In genomic region chr9:136723362-136723976, GRCh38 we compare ENCODE assay signal across 14 cellular contexts. TPM values are rescaled to one million over a fixed set of nuclear protein-coding genes. Genes with fewer than 3 reads are reported as not detected.
A peak's percentile ranks its signal among the peaks of the same experiment; 100 is the strongest.
DNase-seq lines count a peak whose midpoint lies in the region; ATAC-seq and TF ChIP-seq lines count a peak whose summit lies in the region.
"Had no signal": no experiment of that assay in that cellular context is flagged by ENCODE, and none has a peak within 500 bp of the region (broad histone marks: within the 10 kb centered on the region; RNA-seq: fewer than 3 reads in every experiment).

No MANE protein-coding gene starts in this region.

- H3K9me3 Mint-ChIP-seq in stimulated activated naive CD8-positive, alpha-beta T cell treated with anti-CD3 and anti-CD28 coated beads, Interleukin-15, Interleukin-2, amounts not matched to agents 100 ng/mL and 50 ng/mL, for 24 hours, result no peaks in the 10 kb centered on the region
- no peaks in the 10 kb centered on the region for H3K9me3 Mint-ChIP-seq in WTC11
- H3K9me3 Mint-ChIP-seq in stimulated activated memory B cell treated with anti-CD40 and anti-IgM and Interleukin-4, amounts not matched to agents 10 μg/mL and 1 μg/mL and 100 μg/mL, for 72 hours, result no peaks in the 10 kb centered on the region
- H3K9me3 Mint-ChIP-seq: activated T-helper 2 cell treated with anti-CD3 and anti-CD28 coated beads, Interferon-gamma antibody, Interleukin-2, Interleukin-4, amounts not matched to agents 10 μg/mL and 5 μg/mL and 100 μg/mL, durations not matched to agents 14 hours and 24 hours and 36 hours; T-cell had no signal

- H3K4me3 Mint-ChIP-seq in stimulated activated naive CD8-positive, alpha-beta T cell treated with anti-CD3 and anti-CD28 coated beads, Interleukin-15, Interleukin-2, amounts not matched to agents 100 ng/mL and 50 ng/mL, for 24 hours, result peak overlapping the region; percentile 98
- H3K4me3 Mint-ChIP-seq in WTC11, result no peak overlapping the region
- no peak overlapping the region for H3K4me3 Mint-ChIP-seq in stimulated activated memory B cell treated with anti-CD40 and anti-IgM and Interleukin-4, amounts not matched to agents 10 μg/mL and 1 μg/mL and 100 μg/mL, for 72 hours

- TF ChIP-seq CTCF in WTC11 (IDR thresholded peaks at IDR 0.05), result no peak

- CTCF ChIA-PET in WTC11 (lab: Charles Lee), result interaction anchor here (0.5 to 2.9 kb wide), 5 partner anchors 10 to 119 kb away, joined by 3 to 12 read pairs (median 6); partner anchors contain the start of genes LCN10 and LCN8

- H3K4me1 Mint-ChIP-seq in stimulated activated naive CD8-positive, alpha-beta T cell treated with anti-CD3 and anti-CD28 coated beads, Interleukin-15, Interleukin-2, amounts not matched to agents 100 ng/mL and 50 ng/mL, for 24 hours (ENCODE audit: low read depth), result peaks cover 33% of the 10 kb centered on the region
- peaks cover 17% of the 10 kb centered on the region for H3K4me1 Mint-ChIP-seq in WTC11
- H3K4me1 Mint-ChIP-seq in stimulated activated memory B cell treated with anti-CD40 and anti-IgM and Interleukin-4, amounts not matched to agents 10 μg/mL and 1 μg/mL and 100 μg/mL, for 72 hours, result peaks cover 75% of the 10 kb centered on the region

- H3K36me3 Mint-ChIP-seq in stimulated activated naive CD8-positive, alpha-beta T cell treated with anti-CD3 and anti-CD28 coated beads, Interleukin-15, Interleukin-2, amounts not matched to agents 100 ng/mL and 50 ng/mL, for 24 hours (ENCODE audit: low read depth), result peaks cover 43% of the 10 kb centered on the region
- peaks cover 39% of the 10 kb centered on the region for H3K36me3 Mint-ChIP-seq in WTC11
- peaks cover 44% of the 10 kb centered on the region for H3K36me3 Mint-ChIP-seq in stimulated activated memory B cell treated with anti-CD40 and anti-IgM and Interleukin-4, amounts not matched to agents 10 μg/mL and 1 μg/mL and 100 μg/mL, for 72 hours

- POLR2A ChIA-PET in WTC11 (lab: Charles Lee), result interaction anchor here (1.0 to 1.5 kb wide), 2 partner anchors 9 to 10 kb away, joined by 4 read pairs; no protein-coding TSS in a partner anchor

- no peak for DNase-seq in stimulated activated naive CD8-positive, alpha-beta T cell treated with anti-CD3 and anti-CD28 coated beads, Interleukin-15, Interleukin-2, amounts not matched to agents 100 U/mL and 50 U/mL, for 24 hours
- DNase-seq in WTC11 (ENCODE audit: low spot score) (no peak), NCI-H128 (lab: John Stamatoyannopoulos, UW; ENCODE audit: unreplicated experiment) (no peak), GM19238 (ENCODE audit: insufficient read length, low spot score) (no peak)
- DNase-seq: activated CD4-positive, alpha-beta T cell treated with anti-CD3 and anti-CD28 coated beads for 4 hours; EL; kidney; NCI-H345; T-cell had no signal

- peak overlapping the region; percentile 21 for H3K27ac Mint-ChIP-seq in stimulated activated naive CD8-positive, alpha-beta T cell treated with anti-CD3 and anti-CD28 coated beads, Interleukin-15, Interleukin-2, amounts not matched to agents 100 ng/mL and 50 ng/mL, for 24 hours
- no peak overlapping the region for H3K27ac Mint-ChIP-seq in WTC11
- no peak overlapping the region for H3K27ac Mint-ChIP-seq in stimulated activated memory B cell treated with anti-CD40 and anti-IgM and Interleukin-4, amounts not matched to agents 10 μg/mL and 1 μg/mL and 100 μg/mL, for 72 hours
- H3K27ac Mint-ChIP-seq: activated T-helper 2 cell treated with anti-CD3 and anti-CD28 coated beads, Interferon-gamma antibody, Interleukin-2, Interleukin-4, amounts not matched to agents 10 μg/mL and 5 μg/mL and 100 μg/mL, durations not matched to agents 14 hours and 24 hours and 36 hours had no signal

- H3K27me3 Mint-ChIP-seq in stimulated activated naive CD8-positive, alpha-beta T cell treated with anti-CD3 and anti-CD28 coated beads, Interleukin-15, Interleukin-2, amounts not matched to agents 100 ng/mL and 50 ng/mL, for 24 hours, result no peaks in the 10 kb centered on the region
- no peaks in the 10 kb centered on the region for H3K27me3 Mint-ChIP-seq in WTC11 (ENCODE audit: low read depth)
- no peaks in the 10 kb centered on the region for H3K27me3 Mint-ChIP-seq in stimulated activated memory B cell treated with anti-CD40 and anti-IgM and Interleukin-4, amounts not matched to agents 10 μg/mL and 1 μg/mL and 100 μg/mL, for 72 hours
- H3K27me3 Mint-ChIP-seq: T-cell had no signal

- no peak for ATAC-seq in stimulated activated naive CD8-positive, alpha-beta T cell treated with anti-CD3 and anti-CD28 coated beads, Interleukin-15, Interleukin-2, amounts not matched to agents 100 U/mL and 50 U/mL, for 24 hours
- peak; percentile 1 for ATAC-seq in WTC11
- no peak for ATAC-seq in stimulated activated memory B cell treated with anti-CD40 and anti-IgM and Interleukin-4, amounts not matched to agents 10 μg/mL and 1 μg/mL and 100 μg/mL, for 72 hours
- ATAC-seq: body of pancreas, T-cell had no signal

TF ChIP-seq in WTC11, 78 proteins besides CTCF, POLR2A, EP300 and RAD21 (continues in another document):
- TF ChIP-seq PRDM15 (CRISPR knock-in tag; IDR thresholded peaks at IDR 0.05) (no peak), ZNF423 (CRISPR knock-in tag; IDR thresholded peaks at IDR 0.05) (no peak), AR (CRISPR knock-in tag; IDR thresholded peaks at IDR 0.05) (peak; percentile 20; the same call in 1 of the 2 replicates)

RNA-seq across cellular contexts. Expression of gene DIPK1B, which starts 11.1 kb away (rescaled TPM):
- total RNA-seq in WTC11 (2021), result 45.4 to 49.8 TPM (median 48.9 TPM) in 3 replicates

RNA-seq across cellular contexts. Expression of gene LCN10, which starts 19.3 kb away (rescaled TPM):
- 2.4 to 3.7 TPM (median 3.3 TPM) in 3 replicates for total RNA-seq in WTC11 (2021)
- total RNA-seq: renal cortical epithelial cell had no signal

RNA-seq across cellular contexts. Expression of gene LCN6, which starts 24.9 kb away (rescaled TPM):
- not detected in 3 replicates for total RNA-seq in WTC11 (2021)
- total RNA-seq: activated T-helper 2 cell treated with anti-CD3 and anti-CD28 coated beads, Interferon-gamma antibody, Interleukin-2, Interleukin-4, amounts not matched to agents 10 μg/mL and 5 μg/mL and 100 μg/mL, durations not matched to agents 14 hours and 24 hours and 36 hours; body of pancreas; renal cortical epithelial cell; T-cell had no signal

RNA-seq across cellular contexts. Expression of gene LCN8, which starts 34.6 kb away (rescaled TPM):
- total RNA-seq in WTC11 (2021), result 0.21 TPM in 1 of 3 replicates, not detected in the others
- total RNA-seq: activated T-helper 2 cell treated with anti-CD3 and anti-CD28 coated beads, Interferon-gamma antibody, Interleukin-2, Interleukin-4, amounts not matched to agents 10 μg/mL and 5 μg/mL and 100 μg/mL, durations not matched to agents 14 hours and 24 hours and 36 hours; body of pancreas; kidney; renal cortical epithelial cell had no signal

RNA-seq across cellular contexts. Expression of gene AGPAT2, which starts 36.2 kb away (rescaled TPM):
- total RNA-seq in WTC11 (2021), result 40.2 to 42.2 TPM (median 41.2 TPM) in 3 replicates
